Comparison of ENCODE assay signal across 8 cellular contexts in the genomic region with DNA sequence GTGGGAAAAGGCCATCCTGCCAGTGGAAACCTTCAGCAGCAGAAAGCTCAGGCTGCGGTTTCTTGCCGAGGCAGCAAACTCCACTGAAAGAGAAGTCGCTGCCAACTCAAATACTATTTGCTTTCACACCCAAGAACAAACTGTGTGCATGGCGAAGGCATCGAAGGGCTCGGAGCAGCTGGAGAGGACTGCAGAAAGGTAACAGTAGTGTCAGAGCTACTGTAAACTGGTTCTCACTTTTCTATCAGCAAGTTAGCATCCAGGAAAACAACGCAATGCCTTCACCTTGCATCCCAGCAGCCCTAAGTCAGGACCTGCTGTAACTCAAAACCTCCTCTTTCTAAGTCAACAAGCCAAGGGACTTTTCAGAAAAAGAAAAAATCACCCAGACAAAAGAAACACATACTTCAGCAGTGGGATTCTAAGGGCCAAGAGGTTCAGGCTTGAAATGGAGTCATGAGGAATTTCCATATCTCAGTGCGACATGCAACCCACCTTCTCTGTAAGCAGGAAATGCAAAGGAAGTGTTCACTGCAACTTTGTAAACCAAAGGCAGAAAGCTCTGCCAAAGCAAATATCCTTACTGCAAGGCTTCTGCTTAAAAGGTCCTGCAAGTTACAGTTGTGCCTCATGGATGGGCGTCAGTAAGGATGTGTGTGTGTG.
DNase-seq lines count a peak whose midpoint lies in the region; TF ChIP-seq lines count a peak whose summit lies in the region.

No MANE protein-coding gene starts in this region.

- peak overlapping the region; percentile 44; the same call in 1 of the 2 replicates for H3K9ac ChIP-seq in KMS-11

- H3K4me1 ChIP-seq in KMS-11 (ENCODE audit: low read depth, poor library complexity, severe bottlenecking), result peaks cover 44% of the 10 kb centered on the region

- H3K79me2 ChIP-seq in KMS-11 (ENCODE audit: insufficient read depth, low read depth), result no peaks in the 10 kb centered on the region

- peak overlapping the region; percentile 66 for H2AFZ ChIP-seq in KMS-11 (ENCODE audit: low read depth)

- H3K4me2 ChIP-seq in KMS-11, result peak overlapping the region; percentile 76

- peak; percentile 70 to 74 for DNase-seq in AML-193 (lab: John Stamatoyannopoulos, UW)
- DNase-seq in activated T-cell treated with anti-CD3 and anti-CD28 coated beads, Interleukin-2, amount 50 U/mL, for 24 hours, result peak; percentile 54
- DNase-seq in globus pallidus (ENCODE audit: low spot score), result peak; percentile 29
- peak; percentile 25 for DNase-seq in pons (ENCODE audit: low spot score)
- no peak for DNase-seq in DMS 273 (lab: John Stamatoyannopoulos, UW; ENCODE audit: unreplicated experiment)
- DNase-seq in kidney glomerular epithelial cell (lab: John Stamatoyannopoulos, UW), result no peak
- DNase-seq in cerebellar cortex (ENCODE audit: low spot score), result no peak

- H3K36me3 Mint-ChIP-seq in activated T-cell treated with anti-CD3 and anti-CD28 coated beads, Interleukin-2, amount 50 U/mL, for 24 hours (ENCODE audit: low read depth), result peaks cover 6% of the 10 kb centered on the region

- H3K36me3 ChIP-seq in KMS-11 (ENCODE audit: insufficient read depth), result no peaks in the 10 kb centered on the region

- peak overlapping the region; percentile 56 for H3K4me3 ChIP-seq in KMS-11 (IDR thresholded peaks at IDR 0.05; ENCODE audit: insufficient read depth, low read depth, low read length)

- no peaks in the 10 kb centered on the region for H4K20me1 ChIP-seq in KMS-11 (ENCODE audit: insufficient read depth)

- peak overlapping the region; percentile 95 for H3K27ac Mint-ChIP-seq in activated T-cell treated with anti-CD3 and anti-CD28 coated beads, Interleukin-2, amount 50 U/mL, for 24 hours

- H3K27ac ChIP-seq in KMS-11, result peak overlapping the region; percentile 82

- peak overlapping the region; percentile 76 for H3K4me3 Mint-ChIP-seq in activated T-cell treated with anti-CD3 and anti-CD28 coated beads, Interleukin-2, amount 50 U/mL, for 24 hours

- no peak for TF ChIP-seq CTCF in KMS-11 (conservative IDR thresholded peaks at IDR 0.05; ENCODE audit: low read depth, low read length)

- H3K4me1 Mint-ChIP-seq in activated T-cell treated with anti-CD3 and anti-CD28 coated beads, Interleukin-2, amount 50 U/mL, for 24 hours (ENCODE audit: low read depth), result peaks cover 82% of the 10 kb centered on the region

- H3K9me3 Mint-ChIP-seq in activated T-cell treated with anti-CD3 and anti-CD28 coated beads, Interleukin-2, amount 50 U/mL, for 24 hours, result peaks cover 2% of the 10 kb centered on the region

- H3K27me3 ChIP-seq in KMS-11 (ENCODE audit: insufficient read depth, low read depth), result no peaks in the 10 kb centered on the region

- H3K27me3 Mint-ChIP-seq in activated T-cell treated with anti-CD3 and anti-CD28 coated beads, Interleukin-2, amount 50 U/mL, for 24 hours, result no peaks in the 10 kb centered on the region

Comparison
In these comparisons a context has a peak if more than half of its experiments do, and no peak if none do; other contexts are left out.
1. DNase-seq: peak in AML-193 (2 of 2), activated T-cell treated with anti-CD3 and anti-CD28 coated beads, Interleukin-2, amount 50 U/mL, for 24 hours (single experiment), globus pallidus (single experiment) and pons (single experiment); none in DMS 273 (single experiment), kidney glomerular epithelial cell (single experiment) and cerebellar cortex (single experiment).